In the genomic region with DNA sequence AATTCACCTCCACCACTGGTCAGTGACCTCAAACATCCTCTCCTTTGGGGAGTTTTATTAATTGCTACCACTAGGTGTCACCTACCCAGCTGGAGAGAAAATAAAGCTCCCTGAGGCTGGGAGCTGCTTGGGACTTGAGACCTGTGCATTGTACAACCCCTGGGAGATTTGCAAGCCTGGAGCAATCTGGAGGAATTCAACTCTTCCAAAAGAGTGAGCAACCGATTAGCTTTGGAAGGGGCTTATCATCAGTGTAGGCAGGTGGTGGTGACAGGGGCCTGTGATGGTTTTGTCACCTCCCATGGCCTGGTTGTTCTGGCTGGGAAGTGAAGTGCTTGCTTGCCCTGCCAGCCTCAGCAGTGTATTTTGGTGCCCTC, we compare ENCODE assay signal across 8 cellular contexts. TPM values are rescaled to one million over a fixed set of nuclear protein-coding genes. Genes with fewer than 3 reads are reported as not detected.
A peak's percentile ranks its signal among the peaks of the same experiment; 100 is the strongest.
DNase-seq lines count a peak whose midpoint lies in the region; ATAC-seq, FAIRE-seq and TF ChIP-seq lines count a peak whose summit lies in the region.

No MANE protein-coding gene starts in this region.

- intact Hi-C loops in PC-3 (cut with micrococcal nuclease) = no loop called here
- intact Hi-C loops in endothelial cell of umbilical vein (cut with micrococcal nuclease) = no loop called here
- intact Hi-C loops in naive thymus-derived CD4-positive, alpha-beta T cell (cut with micrococcal nuclease) = loop anchor here in 1 of 2 donors (2.0 kb wide), 1 partner anchor 309 kb away; no protein-coding TSS in a partner anchor

- H3K9me1 ChIP-seq in endothelial cell of umbilical vein (replicated peaks; ENCODE audit: control insufficient read depth, extremely low read depth, insufficient read depth, low read length) = peaks cover 2% of the 10 kb centered on the region

- no peaks in the 10 kb centered on the region for H3K36me3 ChIP-seq in PC-3 (ENCODE audit: low read depth, low read length)
- no peaks in the 10 kb centered on the region for H3K36me3 ChIP-seq in endothelial cell of umbilical vein (ENCODE audit: control insufficient read depth in 2 of 2, extremely low read depth in 1 of 2, insufficient read depth in 2 of 2, low read length in 2 of 2)
- no peaks in the 10 kb centered on the region for H3K36me3 ChIP-seq in naive thymus-derived CD4-positive, alpha-beta T cell (ENCODE audit: control insufficient read depth in 2 of 3, insufficient read depth in 3 of 3, low read length in 3 of 3)

- H3K9ac ChIP-seq in PC-3 (ENCODE audit: low read length) (no peak overlapping the region), endothelial cell of umbilical vein (replicated peaks; ENCODE audit: extremely low read depth, insufficient read depth, low read length) (no peak overlapping the region)

- dilution Hi-C loops in endothelial cell of umbilical vein (cut with MboI; ENCODE audit: extremely low pct_ligation_motif_present, low sequenced_read_pairs) = no loop called here

- no peak overlapping the region for H3K4me3 ChIP-seq in PC-3 (ENCODE audit: low read length)
- H3K4me3 ChIP-seq in endothelial cell of umbilical vein (replicated peaks in 1 of 3; ENCODE audit: insufficient read depth in 1 of 3, low read depth in 1 of 3, low read length in 3 of 3) = no peak overlapping the region
- H3K4me3 ChIP-seq in naive thymus-derived CD4-positive, alpha-beta T cell (ENCODE audit: low read length) = no peak overlapping the region

- peaks cover 0 to 11% (median 5%) of the 10 kb centered on the region in 5 donors for H3K27me3 Mint-ChIP-seq in naive thymus-derived CD4-positive, alpha-beta T cell

- H3K27me3 ChIP-seq in PC-3 (ENCODE audit: low read length) (no peaks in the 10 kb centered on the region), endothelial cell of umbilical vein (ENCODE audit: control insufficient read depth in 2 of 2, insufficient read depth in 2 of 2, low read length in 2 of 2) (no peaks in the 10 kb centered on the region)
- no peaks in the 10 kb centered on the region for H3K27me3 ChIP-seq in naive thymus-derived CD4-positive, alpha-beta T cell (ENCODE audit: control insufficient read depth in 2 of 2, insufficient read depth in 2 of 2, low read length in 2 of 2)

- ATAC-seq in GM18909 (IDR thresholded peaks at IDR 0.05; ENCODE audit: poor library complexity, unreplicated experiment) = peak; percentile 77
- peak; percentile 96 for ATAC-seq in HG03103 (IDR thresholded peaks at IDR 0.05; ENCODE audit: low read depth, unreplicated experiment)
- ATAC-seq in PC-3 = no peak
- ATAC-seq in naive thymus-derived CD4-positive, alpha-beta T cell = peak; percentile 77

- POLR2A ChIA-PET in PC-3 (lab: Charles Lee; ENCODE audit: unreplicated experiment) = no interaction called here
- POLR2A ChIA-PET in endothelial cell of umbilical vein (lab: Charles Lee) = no interaction called here
- POLR2A ChIA-PET in naive thymus-derived CD4-positive, alpha-beta T cell (lab: Charles Lee) = no interaction called here

- H3K27ac Mint-ChIP-seq in naive thymus-derived CD4-positive, alpha-beta T cell = no peak overlapping the region

- FAIRE-seq in endothelial cell of umbilical vein (lab: Jason Lieb, UNC) = peak; percentile 96

- H3K4me3 Mint-ChIP-seq in naive thymus-derived CD4-positive, alpha-beta T cell = no peak overlapping the region

- peaks cover 0 to 1% (median 0%) of the 10 kb centered on the region in 11 donors for H3K9me3 Mint-ChIP-seq in naive thymus-derived CD4-positive, alpha-beta T cell

- no peaks in the 10 kb centered on the region for H3K9me2 ChIP-seq in PC-3 (replicated peaks; ENCODE audit: low read length)

- peaks cover 5% of the 10 kb centered on the region for H3K4me1 ChIP-seq in PC-3 (ENCODE audit: insufficient read depth, low read length)
- no peaks in the 10 kb centered on the region for H3K4me1 ChIP-seq in endothelial cell of umbilical vein (ENCODE audit: control insufficient read depth, extremely low read depth, insufficient read depth, low read length)
- no peaks in the 10 kb centered on the region for H3K4me1 ChIP-seq in naive thymus-derived CD4-positive, alpha-beta T cell (ENCODE audit: control insufficient read depth in 2 of 2, insufficient read depth in 2 of 2, low read length in 2 of 2)

- H3K36me3 Mint-ChIP-seq in naive thymus-derived CD4-positive, alpha-beta T cell = no peaks in the 10 kb centered on the region

- H3K27ac ChIP-seq in PC-3 (ENCODE audit: low read length) (no peak overlapping the region), endothelial cell of umbilical vein (ENCODE audit: insufficient read depth, low read depth, low read length) (no peak overlapping the region)
- no peak overlapping the region for H3K27ac ChIP-seq in naive thymus-derived CD4-positive, alpha-beta T cell (ENCODE audit: low read depth, low read length)

- H2AFZ ChIP-seq in PC-3 (ENCODE audit: low read length) (no peak overlapping the region), endothelial cell of umbilical vein (ENCODE audit: low read depth, low read length) (no peak overlapping the region)

- H4K20me1 ChIP-seq in PC-3 (ENCODE audit: low read length) (no peaks in the 10 kb centered on the region), endothelial cell of umbilical vein (replicated peaks; ENCODE audit: control insufficient read depth, extremely low read depth, insufficient read depth, low read length) (no peaks in the 10 kb centered on the region)

- peak; percentile 61 for TF ChIP-seq CTCF in PC-3 (conservative IDR thresholded peaks at IDR 0.05; ENCODE audit: low read depth, low read length)
- peak; percentile 50 to 57 for TF ChIP-seq CTCF in endothelial cell of umbilical vein (IDR thresholded peaks at IDR 0.05; ENCODE audit: extremely low read depth in 1 of 2, insufficient read depth in 1 of 2, low read depth in 1 of 2, low read length in 2 of 2)

- H3F3A ChIP-seq in PC-3 (ENCODE audit: low read length, unreplicated experiment) = no peaks in the 10 kb centered on the region

- CTCF ChIA-PET in PC-3 (lab: Charles Lee) (no interaction called here), endothelial cell of umbilical vein (lab: Charles Lee) (interaction anchor here (0.8 to 3.0 kb wide), 15 partner anchors 9 to 638 kb away, joined by 3 to 35 read pairs (median 6); no protein-coding TSS in a partner anchor)
- CTCF ChIA-PET in naive thymus-derived CD4-positive, alpha-beta T cell (lab: Charles Lee) = interaction anchor here (0.7 kb wide), 1 partner anchor 268 kb away, joined by 3 read pairs; no protein-coding TSS in a partner anchor

- H3K79me2 ChIP-seq in PC-3 (ENCODE audit: low read length) (no peaks in the 10 kb centered on the region), endothelial cell of umbilical vein (ENCODE audit: control insufficient read depth, insufficient read depth, low read length) (no peaks in the 10 kb centered on the region)

- no peaks in the 10 kb centered on the region for H3K4me1 Mint-ChIP-seq in naive thymus-derived CD4-positive, alpha-beta T cell

- no peak for TF ChIP-seq POLR2A in endothelial cell of umbilical vein (IDR thresholded peaks at IDR 0.05; ENCODE audit: low read depth, low read length)

- H3K9me3 ChIP-seq in PC-3 (ENCODE audit: low read length) (no peaks in the 10 kb centered on the region), endothelial cell of umbilical vein (replicated peaks; ENCODE audit: control insufficient read depth, insufficient read depth, low read length) (no peaks in the 10 kb centered on the region)
- no peaks in the 10 kb centered on the region for H3K9me3 ChIP-seq in naive thymus-derived CD4-positive, alpha-beta T cell (ENCODE audit: control insufficient read depth in 2 of 3, low read length in 3 of 3)

- DNase-seq in DMS53 (lab: John Stamatoyannopoulos, UW) (peak; percentile 90), PC-3 (peak; percentile 60), endothelial cell of umbilical vein (ENCODE audit: low read depth, low spot score) (peak; percentile 46), NCI-H1436 (lab: John Stamatoyannopoulos, UW) (no peak)
- DNase-seq in naive thymus-derived CD4-positive, alpha-beta T cell = peak in 4 of 9 donors; percentile 6 to 18 (median 11)
- no peak for DNase-seq in activated CD4-positive, alpha-beta T cell treated with anti-CD3 and anti-CD28 coated beads for 4 hours

- H3K4me2 ChIP-seq in PC-3 (ENCODE audit: low read length) = no peak overlapping the region
- H3K4me2 ChIP-seq in endothelial cell of umbilical vein (ENCODE audit: insufficient read depth, low read length) = no peak overlapping the region

- BruUV-seq in PC-3 (replicated peaks; lab: Mats Ljungman, UMichigan) (no TSS peak), endothelial cell of umbilical vein (replicated peaks; lab: Mats Ljungman, UMichigan) (no TSS peak)

TF ChIP-seq in endothelial cell of umbilical vein, 7 proteins besides CTCF, POLR2A, EP300 and RAD21:
- TF ChIP-seq MYC (IDR thresholded peaks at IDR 0.05; ENCODE audit: low read depth, low read length) = no peak
- no peak for TF ChIP-seq EZH2 (IDR thresholded peaks at IDR 0.05; ENCODE audit: borderline replicate concordance, low read depth, low read length, severe bottlenecking)
- no peak for TF ChIP-seq POLR2AphosphoS5 (IDR thresholded peaks at IDR 0.05; ENCODE audit: insufficient read depth, low read depth, low read length)
- TF ChIP-seq GATA2 (IDR thresholded peaks at IDR 0.05; ENCODE audit: insufficient read depth, insufficient read length, low read depth, low read length) = no peak
- TF ChIP-seq, protein P1, sequence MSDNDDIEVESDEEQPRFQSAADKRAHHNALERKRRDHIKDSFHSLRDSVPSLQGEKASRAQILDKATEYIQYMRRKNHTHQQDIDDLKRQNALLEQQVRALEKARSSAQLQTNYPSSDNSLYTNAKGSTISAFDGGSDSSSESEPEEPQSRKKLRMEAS (IDR thresholded peaks at IDR 0.05; ENCODE audit: insufficient read depth, insufficient read length) = no peak
- TF ChIP-seq JUN (IDR thresholded peaks at IDR 0.05; ENCODE audit: borderline replicate concordance, insufficient read depth, insufficient read length, low read depth) = no peak
- TF ChIP-seq FOS (IDR thresholded peaks at IDR 0.05; ENCODE audit: borderline replicate concordance, insufficient read depth, low read length) = no peak

RNA-seq across cellular contexts. Expression of a gene that starts 30.2 kb away (rescaled TPM):
- total RNA-seq in PC-3 (2014; rRNA removed) (0.29 and 1.3 TPM in 2 replicates), endothelial cell of umbilical vein (75.8 and 86.7 TPM in 2 replicates)
- 40.0 and 57.3 TPM in 2 replicates for polyA plus RNA-seq in endothelial cell of umbilical vein
- 43.3 and 47.7 TPM in 2 replicates for polyA plus RNA-seq in endothelial cell of umbilical vein (2011; cell fraction: cytosol; rRNA removed)
- polyA plus RNA-seq in endothelial cell of umbilical vein (2011; cell fraction: nucleus; rRNA removed) = 63.4 and 71.0 TPM in 2 replicates
- 36.5 and 37.6 TPM in 2 replicates for polyA plus RNA-seq in endothelial cell of umbilical vein (2012)
- polyA minus RNA-seq in endothelial cell of umbilical vein = 103 and 114 TPM in 2 replicates
- 0.31 TPM for polyA minus RNA-seq in endothelial cell of umbilical vein (2011; cell fraction: cytosol; rRNA and poly(A)+ RNA removed)
- polyA minus RNA-seq in endothelial cell of umbilical vein (2011; cell fraction: nucleus; rRNA and poly(A)+ RNA removed) = 63.4 and 65.7 TPM in 2 replicates
- 10 to 100 TPM in 4 of 5 experiments, 1 to 10 TPM in 1; 9.9 to 39.9 (median 24.0) TPM for total RNA-seq in naive thymus-derived CD4-positive, alpha-beta T cell
- polyA plus RNA-seq in naive thymus-derived CD4-positive, alpha-beta T cell = 1 to 10 TPM; 2.2 to 6.4 TPM

Comparison
In these comparisons a context has a peak if more than half of its experiments do, and no peak if none do; other contexts are left out.
1. DNase-seq: peak in DMS53 (single experiment), PC-3 (single experiment) and endothelial cell of umbilical vein (single experiment); none in NCI-H1436 (single experiment) and activated CD4-positive, alpha-beta T cell treated with anti-CD3 and anti-CD28 coated beads for 4 hours (0 of 2).